Comparison of ENCODE assay signal across 1 cellular context in the genomic region with DNA sequence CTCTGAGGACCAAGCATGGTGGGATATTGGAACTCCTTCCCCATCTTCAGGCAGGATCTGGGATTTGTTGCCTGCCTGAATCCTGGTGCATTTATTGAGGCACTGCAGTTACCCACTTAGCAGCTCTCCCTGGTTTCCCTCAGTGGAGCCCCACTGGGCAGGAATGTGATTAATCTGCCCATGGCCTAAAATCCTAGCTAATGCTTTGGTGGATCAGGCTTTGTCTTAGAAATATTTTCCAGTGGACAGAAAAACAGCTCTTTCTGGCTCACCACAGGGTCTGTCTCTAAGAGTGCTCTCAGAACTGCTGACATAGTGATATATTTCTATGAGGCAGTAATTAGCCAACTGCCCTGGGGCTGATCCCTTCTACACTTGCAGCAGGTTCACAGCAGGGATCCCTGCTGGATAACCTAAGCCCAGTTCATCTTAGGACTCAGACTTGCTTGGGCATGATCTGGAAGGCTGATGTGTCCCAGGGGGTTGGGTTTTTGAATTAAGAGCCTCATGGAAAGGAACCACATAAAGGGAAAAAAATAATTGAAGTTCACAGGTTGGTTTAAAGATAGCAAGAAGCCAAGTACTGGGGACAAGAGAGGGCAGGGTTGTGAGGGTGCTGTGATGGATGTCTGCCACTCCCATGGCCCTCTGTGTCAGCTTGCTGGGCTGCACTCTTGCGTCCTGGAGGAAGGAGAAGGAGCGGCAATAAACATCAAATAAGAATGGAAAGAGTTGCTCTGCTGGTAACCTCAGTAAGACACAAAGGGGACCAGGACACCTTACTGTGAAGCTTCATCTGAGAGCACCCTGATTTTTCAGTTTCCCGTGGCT.
TF ChIP-seq lines count a peak whose summit lies in the region.

No MANE protein-coding gene starts in this region.

TF ChIP-seq in HCT116, 20 proteins besides CTCF, POLR2A, EP300 and RAD21 (continued from another document):
- TF ChIP-seq, protein P1, sequence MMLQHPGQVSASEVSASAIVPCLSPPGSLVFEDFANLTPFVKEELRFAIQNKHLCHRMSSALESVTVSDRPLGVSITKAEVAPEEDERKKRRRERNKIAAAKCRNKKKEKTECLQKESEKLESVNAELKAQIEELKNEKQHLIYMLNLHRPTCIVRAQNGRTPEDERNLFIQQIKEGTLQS (IDR thresholded peaks at IDR 0.05), result no peak
- TF ChIP-seq FOSL1 (IDR thresholded peaks at IDR 0.05; ENCODE audit: low read depth), result no peak
- TF ChIP-seq EGR1 (IDR thresholded peaks at IDR 0.05; ENCODE audit: low read depth), result no peak
- TF ChIP-seq POLR2AphosphoS5 (IDR thresholded peaks at IDR 0.05; ENCODE audit: low read depth, low read length), result no peak
- no peak for TF ChIP-seq YY1 (IDR thresholded peaks at IDR 0.05; ENCODE audit: extremely low read depth, insufficient replicate concordance, low read depth, low read length)
- TF ChIP-seq SP1 (IDR thresholded peaks at IDR 0.05; ENCODE audit: low read depth), result no peak
- no peak for TF ChIP-seq EZH2 (IDR thresholded peaks at IDR 0.05)
- TF ChIP-seq, protein P2, sequence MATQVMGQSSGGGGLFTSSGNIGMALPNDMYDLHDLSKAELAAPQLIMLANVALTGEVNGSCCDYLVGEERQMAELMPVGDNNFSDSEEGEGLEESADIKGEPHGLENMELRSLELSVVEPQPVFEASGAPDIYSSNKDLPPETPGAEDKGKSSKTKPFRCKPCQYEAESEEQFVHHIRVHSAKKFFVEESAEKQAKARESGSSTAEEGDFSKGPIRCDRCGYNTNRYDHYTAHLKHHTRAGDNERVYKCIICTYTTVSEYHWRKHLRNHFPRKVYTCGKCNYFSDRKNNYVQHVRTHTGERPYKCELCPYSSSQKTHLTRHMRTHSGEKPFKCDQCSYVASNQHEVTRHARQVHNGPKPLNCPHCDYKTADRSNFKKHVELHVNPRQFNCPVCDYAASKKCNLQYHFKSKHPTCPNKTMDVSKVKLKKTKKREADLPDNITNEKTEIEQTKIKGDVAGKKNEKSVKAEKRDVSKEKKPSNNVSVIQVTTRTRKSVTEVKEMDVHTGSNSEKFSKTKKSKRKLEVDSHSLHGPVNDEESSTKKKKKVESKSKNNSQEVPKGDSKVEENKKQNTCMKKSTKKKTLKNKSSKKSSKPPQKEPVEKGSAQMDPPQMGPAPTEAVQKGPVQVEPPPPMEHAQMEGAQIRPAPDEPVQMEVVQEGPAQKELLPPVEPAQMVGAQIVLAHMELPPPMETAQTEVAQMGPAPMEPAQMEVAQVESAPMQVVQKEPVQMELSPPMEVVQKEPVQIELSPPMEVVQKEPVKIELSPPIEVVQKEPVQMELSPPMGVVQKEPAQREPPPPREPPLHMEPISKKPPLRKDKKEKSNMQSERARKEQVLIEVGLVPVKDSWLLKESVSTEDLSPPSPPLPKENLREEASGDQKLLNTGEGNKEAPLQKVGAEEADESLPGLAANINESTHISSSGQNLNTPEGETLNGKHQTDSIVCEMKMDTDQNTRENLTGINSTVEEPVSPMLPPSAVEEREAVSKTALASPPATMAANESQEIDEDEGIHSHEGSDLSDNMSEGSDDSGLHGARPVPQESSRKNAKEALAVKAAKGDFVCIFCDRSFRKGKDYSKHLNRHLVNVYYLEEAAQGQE (IDR thresholded peaks at IDR 0.05; ENCODE audit: low read depth), result no peak
- no peak for TF ChIP-seq ELF1 (IDR thresholded peaks at IDR 0.05; ENCODE audit: borderline replicate concordance, low read depth)
- TF ChIP-seq SIN3A (IDR thresholded peaks at IDR 0.05; ENCODE audit: low read depth), result no peak
